ENCODE assay signal across 9 cellular contexts in the genomic region with DNA sequence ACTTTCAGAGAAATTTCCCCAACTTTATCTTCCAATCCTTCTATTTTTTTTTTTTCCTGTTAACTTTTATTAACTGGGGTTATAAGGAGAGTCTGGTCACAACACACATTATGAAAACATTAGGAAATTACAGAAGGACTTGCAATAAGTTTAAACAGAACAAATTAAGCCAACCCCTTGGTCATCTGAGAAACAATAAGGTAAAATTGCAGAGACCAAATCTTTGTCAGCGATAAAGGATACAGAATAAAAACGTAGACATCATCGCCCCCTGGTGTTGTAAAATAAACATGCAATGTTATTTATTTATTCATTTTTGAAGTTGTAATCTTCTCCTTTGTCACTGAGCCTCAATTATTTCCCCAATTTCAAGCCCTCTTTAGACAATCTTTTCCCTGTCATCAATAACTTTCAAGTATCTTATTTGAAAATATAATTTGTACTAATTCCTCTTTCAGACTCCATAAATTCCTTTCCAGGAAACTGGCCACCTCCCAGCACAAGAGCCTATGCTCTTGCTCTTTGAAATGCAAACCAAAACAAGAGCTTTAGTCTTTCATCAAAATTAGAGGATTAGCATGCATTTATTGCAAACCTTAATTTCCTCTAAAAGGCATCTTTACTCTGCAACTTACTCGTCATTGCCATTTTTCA. TPM values are rescaled to one million over a fixed set of nuclear protein-coding genes. Genes with fewer than 3 reads are reported as not detected.
A peak's percentile ranks its signal among the peaks of the same experiment; 100 is the strongest.
DNase-seq lines count a peak whose midpoint lies in the region; ATAC-seq and TF ChIP-seq lines count a peak whose summit lies in the region.
"Had no signal": no experiment of that assay in that cellular context is flagged by ENCODE, and none has a peak within 500 bp of the region (broad histone marks: within the 10 kb centered on the region; RNA-seq: fewer than 3 reads in every experiment).

No MANE protein-coding gene starts in this region.

- H3K36me3 Mint-ChIP-seq in activated CD8-positive, alpha-beta T cell treated with anti-CD3 and anti-CD28 coated beads, Interleukin-2, amount 10 ng/mL, durations not matched to agents 7 days and 5 days (ENCODE audit: low read depth) = peaks cover 2% of the 10 kb centered on the region

- H3K27me3 Mint-ChIP-seq in activated CD8-positive, alpha-beta T cell treated with anti-CD3 and anti-CD28 coated beads, Interleukin-2, amount 10 ng/mL, durations not matched to agents 7 days and 5 days (ENCODE audit: low read depth) = peaks cover 16% of the 10 kb centered on the region

- H3K4me1 Mint-ChIP-seq in activated CD8-positive, alpha-beta T cell treated with anti-CD3 and anti-CD28 coated beads, Interleukin-2, amount 10 ng/mL, durations not matched to agents 7 days and 5 days (ENCODE audit: low read depth) = peaks cover 9% of the 10 kb centered on the region

- H3K27ac ChIP-seq in 22Rv1 = no peak overlapping the region

- no peaks in the 10 kb centered on the region for H3K9me3 Mint-ChIP-seq in activated CD8-positive, alpha-beta T cell treated with anti-CD3 and anti-CD28 coated beads, Interleukin-2, amount 10 ng/mL, durations not matched to agents 7 days and 5 days (ENCODE audit: insufficient read depth)
- H3K9me3 Mint-ChIP-seq: activated naive CD4-positive, alpha-beta T cell treated with anti-CD3 and anti-CD28 coated beads, Interleukin-2, amount 50 U/mL, for 72 hours had no signal

- TF ChIP-seq CTCF in 22Rv1 (IDR thresholded peaks at IDR 0.05) = peak; percentile 52
- TF ChIP-seq CTCF in GM12874 (IDR thresholded peaks at IDR 0.05; ENCODE audit: insufficient read depth, low read depth, low read length) = peak; percentile 36; the same call in 1 of the 2 replicates

- POLR2A ChIA-PET in activated CD8-positive, alpha-beta T cell treated with anti-CD3 and anti-CD28 coated beads, Interleukin-2, amount 10 ng/mL, durations not matched to agents 7 days and 5 days (lab: Charles Lee) = no interaction called here

- no peak overlapping the region for H3K4me3 Mint-ChIP-seq in activated CD8-positive, alpha-beta T cell treated with anti-CD3 and anti-CD28 coated beads, Interleukin-2, amount 10 ng/mL, durations not matched to agents 7 days and 5 days

- no peak overlapping the region for H3K27ac Mint-ChIP-seq in activated CD8-positive, alpha-beta T cell treated with anti-CD3 and anti-CD28 coated beads, Interleukin-2, amount 10 ng/mL, durations not matched to agents 7 days and 5 days
- H3K27ac Mint-ChIP-seq: activated naive CD4-positive, alpha-beta T cell treated with anti-CD3 and anti-CD28 coated beads, Interleukin-2, amount 50 U/mL, for 72 hours had no signal

- no peak for ATAC-seq in activated CD8-positive, alpha-beta T cell treated with anti-CD3 and anti-CD28 coated beads, Interleukin-2, amount 10 ng/mL, durations not matched to agents 7 days and 5 days
- ATAC-seq in HG02870 (IDR thresholded peaks at IDR 0.05; ENCODE audit: unreplicated experiment) = no peak
- ATAC-seq: activated naive CD4-positive, alpha-beta T cell treated with anti-CD3 and anti-CD28 coated beads, Interleukin-2, amount 50 U/mL, for 72 hours had no signal

- CTCF ChIA-PET in activated CD8-positive, alpha-beta T cell treated with anti-CD3 and anti-CD28 coated beads, Interleukin-2, amount 10 ng/mL, durations not matched to agents 7 days and 5 days (lab: Charles Lee) = interaction anchor here (0.5 to 1.6 kb wide), 7 partner anchors 9 to 584 kb away, joined by 3 to 15 read pairs (median 4); no protein-coding TSS in a partner anchor

- DNase-seq in NCI-H187 treated with DMSO at 0.1 percent for 48 hours (lab: John Stamatoyannopoulos, UW) = peak; percentile 1
- DNase-seq in activated CD8-positive, alpha-beta T cell treated with anti-CD3 and anti-CD28 coated beads, Interleukin-2, amount 10 ng/mL, durations not matched to agents 7 days and 5 days = peak; percentile 30
- DNase-seq in kidney tubule cell (ENCODE audit: low spot score) = peak; percentile 42
- no peak for DNase-seq in activated gamma-delta T cell treated with Interleukin-2 at 50 U/mL for 16 hours
- DNase-seq in NCI-H1930 (lab: John Stamatoyannopoulos, UW) = no peak

RNA-seq across cellular contexts. Expression of gene G6PC2, which starts 19.5 kb away (rescaled TPM):
- not detected for total RNA-seq in activated CD8-positive, alpha-beta T cell treated with anti-CD3 and anti-CD28 coated beads, Interleukin-2, amount 10 ng/mL, durations not matched to agents 7 days and 5 days
- total RNA-seq: activated naive CD4-positive, alpha-beta T cell treated with anti-CD3 and anti-CD28 coated beads, Interleukin-2, amount 50 U/mL, for 72 hours had no signal

RNA-seq across cellular contexts. Expression of gene SPC25, which starts 30.4 kb away (rescaled TPM):
- 10 to 100 TPM; 58.3 to 69.8 TPM for total RNA-seq in activated CD8-positive, alpha-beta T cell treated with anti-CD3 and anti-CD28 coated beads, Interleukin-2, amount 10 ng/mL, durations not matched to agents 7 days and 5 days

Comparison
In these comparisons a context has a peak if more than half of its experiments do, and no peak if none do; other contexts are left out.
1. DNase-seq: peak in NCI-H187 treated with DMSO at 0.1 percent for 48 hours (single experiment), activated CD8-positive, alpha-beta T cell treated with anti-CD3 and anti-CD28 coated beads, Interleukin-2, amount 10 ng/mL, durations not matched to agents 7 days and 5 days (single experiment) and kidney tubule cell (single experiment); none in activated gamma-delta T cell treated with Interleukin-2 at 50 U/mL for 16 hours (single experiment) and NCI-H1930 (0 of 2).